ENCODE assay signal across 17 cellular contexts in the genomic region with DNA sequence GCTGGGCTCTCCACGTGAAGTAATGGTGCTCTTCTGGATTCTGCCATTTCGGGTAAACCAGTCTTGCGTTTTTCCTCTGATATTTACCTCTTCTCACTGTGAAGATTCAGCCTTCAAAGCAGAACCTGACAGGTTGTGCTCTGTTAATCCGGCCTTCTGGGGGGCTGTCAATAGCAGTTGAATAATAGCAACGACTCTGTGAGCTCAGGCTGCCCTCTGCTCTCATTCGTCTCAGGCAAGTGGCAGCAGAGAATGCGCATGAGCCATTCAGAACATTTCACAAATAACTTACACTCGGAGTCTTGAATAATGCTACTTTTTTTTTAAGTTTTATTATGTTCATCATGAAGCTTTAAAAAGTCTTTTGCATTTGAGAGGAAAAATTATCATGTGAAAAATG.
DNase-seq lines count a peak whose midpoint lies in the region; ATAC-seq and TF ChIP-seq lines count a peak whose summit lies in the region.
"Had no signal": no experiment of that assay in that cellular context is flagged by ENCODE, and none has a peak within 500 bp of the region (broad histone marks: within the 10 kb centered on the region; RNA-seq: fewer than 3 reads in every experiment).

No MANE protein-coding gene starts in this region.

- CTCF ChIA-PET in CD8-positive, alpha-beta memory T cell (lab: Charles Lee) = no interaction called here

- H2AFZ ChIP-seq in GM23338 = no peak overlapping the region
- H2AFZ ChIP-seq in OCI-LY1 (ENCODE audit: low read length) = peak overlapping the region; percentile 84; the same call in 1 of the 2 replicates

- H3K4me2 ChIP-seq in GM23338 = peak overlapping the region; percentile 46
- H3K4me2 ChIP-seq in OCI-LY1 (ENCODE audit: low read length) = peak overlapping the region; percentile 29

- H3K79me2 ChIP-seq in GM23338 (replicated peaks; ENCODE audit: insufficient read depth) = no peaks in the 10 kb centered on the region
- H3K79me2 ChIP-seq in OCI-LY1 (ENCODE audit: insufficient read depth, low read length) = no peaks in the 10 kb centered on the region

- no peaks in the 10 kb centered on the region; the same call in 2 of the 3 replicates for H3K9me3 Mint-ChIP-seq in GM23338
- no peaks in the 10 kb centered on the region for H3K9me3 Mint-ChIP-seq in endodermal cell
- no peaks in the 10 kb centered on the region for H3K9me3 Mint-ChIP-seq in nephron progenitor cell
- peaks cover 2 to 12% (median 10%) of the 10 kb centered on the region in 5 donors for H3K9me3 Mint-ChIP-seq in CD8-positive, alpha-beta memory T cell
- H3K9me3 Mint-ChIP-seq: HFFc6 had no signal

- H3K9me2 ChIP-seq in GM23338 (ENCODE audit: insufficient read depth) (no peaks in the 10 kb centered on the region), OCI-LY1 (ENCODE audit: low read depth, low read length) (no peaks in the 10 kb centered on the region)

- WGBS in endodermal cell (ENCODE audit: insufficient coverage in 1 of 2, insufficient read length in 1 of 2), 2 experiments = 25 to 32% methylated on average over 5 to 8 of the region's 8 CpGs

- POLR2A ChIA-PET in CD8-positive, alpha-beta memory T cell (lab: Charles Lee) = no interaction called here

- H3K27me3 Mint-ChIP-seq in GM23338 (ENCODE audit: insufficient read depth, low read depth, poor library complexity) (no peaks in the 10 kb centered on the region), endodermal cell (ENCODE audit: insufficient read depth) (no peaks in the 10 kb centered on the region), nephron progenitor cell (ENCODE audit: low read depth, poor library complexity) (peaks cover 5% of the 10 kb centered on the region)
- no peaks in the 10 kb centered on the region for H3K27me3 Mint-ChIP-seq in CD8-positive, alpha-beta memory T cell

- H3K9me3 ChIP-seq in OCI-LY1 (ENCODE audit: low read length) = no peaks in the 10 kb centered on the region; the same call in 1 of the 2 replicates
- H3K9me3 ChIP-seq in endodermal cell (ENCODE audit: control insufficient read depth, low read length) = no peaks in the 10 kb centered on the region
- no peaks in the 10 kb centered on the region for H3K9me3 ChIP-seq in CD8-positive, alpha-beta memory T cell (ENCODE audit: low read length)

- peak; percentile 34 for DNase-seq in GM23338 (ENCODE audit: low spot score)
- peak; percentile 57 for DNase-seq in endodermal cell
- DNase-seq in nephron progenitor cell = peak; percentile 17
- DNase-seq in SHP77 treated with DMSO at 0.1 percent for 48 hours (lab: John Stamatoyannopoulos, UW) = no peak
- no peak for DNase-seq in CD8-positive, alpha-beta memory T cell
- no peak for DNase-seq in inferior parietal cortex (ENCODE audit: extremely low spot score)
- DNase-seq: Calu3; CD8-positive, alpha-beta T cell; DMS 273 treated with DMSO at 0.1 percent for 48 hours; GOT3; HCEC 1CT; HFFc6 had no signal

- peaks cover 11% of the 10 kb centered on the region for H3K4me1 ChIP-seq in GM23338 (ENCODE audit: insufficient read depth)
- peaks cover 29% of the 10 kb centered on the region for H3K4me1 ChIP-seq in OCI-LY1 (ENCODE audit: insufficient read depth, low read length, severe bottlenecking)
- H3K4me1 ChIP-seq in endodermal cell (ENCODE audit: control insufficient read depth, insufficient read depth, low read length) = no peaks in the 10 kb centered on the region
- H3K4me1 ChIP-seq in CD8-positive, alpha-beta memory T cell (ENCODE audit: insufficient read depth, low read length) = no peaks in the 10 kb centered on the region

- H3F3A ChIP-seq in GM23338 (replicated peaks; ENCODE audit: low read depth) = no peaks in the 10 kb centered on the region; the same call in 1 of the 2 replicates
- H3F3A ChIP-seq in OCI-LY1 (ENCODE audit: insufficient read depth, low read length) = 0 out of 2 replicates have a peak, but pooled peaks cover 3% of the 10 kb centered on the region

- H3K27me3 ChIP-seq in GM23338 (ENCODE audit: insufficient read depth) = no peaks in the 10 kb centered on the region
- no peaks in the 10 kb centered on the region for H3K27me3 ChIP-seq in OCI-LY1 (ENCODE audit: insufficient read depth, low read length)
- no peaks in the 10 kb centered on the region for H3K27me3 ChIP-seq in endodermal cell (ENCODE audit: control insufficient read depth, insufficient read depth, low read length, poor library complexity, severe bottlenecking)
- no peaks in the 10 kb centered on the region for H3K27me3 ChIP-seq in CD8-positive, alpha-beta memory T cell (ENCODE audit: insufficient read depth, low read length, poor library complexity, severe bottlenecking)

- no peaks in the 10 kb centered on the region for H4K20me1 ChIP-seq in GM23338 (replicated peaks; ENCODE audit: insufficient read depth)
- no peaks in the 10 kb centered on the region for H4K20me1 ChIP-seq in OCI-LY1 (ENCODE audit: insufficient read depth, low read length)

- no peaks in the 10 kb centered on the region for H3K36me3 Mint-ChIP-seq in GM23338 (ENCODE audit: low read depth)
- no peaks in the 10 kb centered on the region for H3K36me3 Mint-ChIP-seq in endodermal cell (ENCODE audit: low read depth)
- H3K36me3 Mint-ChIP-seq in nephron progenitor cell (ENCODE audit: low read depth) = no peaks in the 10 kb centered on the region
- peaks cover 0 to 4% (median 0%) of the 10 kb centered on the region in 3 donors for H3K36me3 Mint-ChIP-seq in CD8-positive, alpha-beta memory T cell
- H3K36me3 Mint-ChIP-seq: CD14-positive monocyte; CD8-positive, alpha-beta T cell had no signal

- H3K36me3 ChIP-seq in GM23338 (ENCODE audit: insufficient read depth) (no peaks in the 10 kb centered on the region), OCI-LY1 (ENCODE audit: insufficient read depth, low read length) (no peaks in the 10 kb centered on the region), endodermal cell (ENCODE audit: control insufficient read depth, insufficient read depth, low read length) (no peaks in the 10 kb centered on the region)
- no peaks in the 10 kb centered on the region for H3K36me3 ChIP-seq in CD8-positive, alpha-beta memory T cell (ENCODE audit: insufficient read depth, low read length)

- peak; percentile 82 for ATAC-seq in GM23338
- ATAC-seq in GM19351 (IDR thresholded peaks at IDR 0.05; ENCODE audit: unreplicated experiment) = no peak
- ATAC-seq: CD8-positive, alpha-beta T cell; HepG2 had no signal

- H3K4me1 Mint-ChIP-seq in GM23338 (peaks cover 23% of the 10 kb centered on the region), endodermal cell (no peaks in the 10 kb centered on the region), nephron progenitor cell (peaks cover 18% of the 10 kb centered on the region)
- no peaks in the 10 kb centered on the region for H3K4me1 Mint-ChIP-seq in CD8-positive, alpha-beta memory T cell
- H3K4me1 Mint-ChIP-seq: CD14-positive monocyte had no signal

- H3K4me3 Mint-ChIP-seq in GM23338 = no peak overlapping the region
- no peak overlapping the region for H3K4me3 Mint-ChIP-seq in endodermal cell
- no peak overlapping the region for H3K4me3 Mint-ChIP-seq in nephron progenitor cell
- no peak overlapping the region for H3K4me3 Mint-ChIP-seq in CD8-positive, alpha-beta memory T cell
- H3K4me3 Mint-ChIP-seq: CD14-positive monocyte; CD8-positive, alpha-beta T cell; HFFc6 had no signal

- H3K27ac ChIP-seq in GM23338 (ENCODE audit: low read depth) (no peak overlapping the region), OCI-LY1 (ENCODE audit: low read depth, low read length, poor library complexity, severe bottlenecking) (peak overlapping the region; percentile 54), endodermal cell (ENCODE audit: low read depth, low read length) (no peak overlapping the region)
- no peak overlapping the region for H3K27ac ChIP-seq in CD8-positive, alpha-beta memory T cell (ENCODE audit: low read depth, low read length)
- H3K27ac ChIP-seq: 22Rv1 had no signal

- H3K4me3 ChIP-seq in GM23338 (no peak overlapping the region), OCI-LY1 (ENCODE audit: low read depth, low read length, poor library complexity, severe bottlenecking) (no peak overlapping the region), endodermal cell (ENCODE audit: low read length) (no peak overlapping the region)
- H3K4me3 ChIP-seq in CD8-positive, alpha-beta memory T cell (ENCODE audit: low read length) = no peak overlapping the region

- H3K9ac ChIP-seq in OCI-LY1 (ENCODE audit: low read length) (peak overlapping the region; percentile 8; the same call in 1 of the 2 replicates), endodermal cell (ENCODE audit: extremely low read depth, low read length, poor library complexity, severe bottlenecking) (no peak overlapping the region)

- TF ChIP-seq CTCF in GM23338 (conservative IDR thresholded peaks at IDR 0.05; ENCODE audit: low read depth in 2 of 2) (no peak), OCI-LY1 (IDR thresholded peaks at IDR 0.05; ENCODE audit: low read length) (no peak), endodermal cell (conservative IDR thresholded peaks at IDR 0.05) (no peak), nephron progenitor cell (IDR thresholded peaks at IDR 0.05) (no peak)

- H3K27ac Mint-ChIP-seq in GM23338 (no peak overlapping the region), endodermal cell (no peak overlapping the region), nephron progenitor cell (peak overlapping the region; percentile 80)
- H3K27ac Mint-ChIP-seq in CD8-positive, alpha-beta memory T cell = no peak overlapping the region
- H3K27ac Mint-ChIP-seq: CD8-positive, alpha-beta T cell; HFFc6 had no signal

TF ChIP-seq in GM23338, 12 proteins besides CTCF, POLR2A, EP300 and RAD21 (continues in another document):
- TF ChIP-seq ZNF114 (CRISPR knock-in tag; IDR thresholded peaks at IDR 0.05) (no peak), STAT1 (IDR thresholded peaks at IDR 0.05; ENCODE audit: unreplicated experiment) (no peak), NANOG (IDR thresholded peaks at IDR 0.05; ENCODE audit: borderline replicate concordance) (no peak), EZH2phosphoT487 (IDR thresholded peaks at IDR 0.05; ENCODE audit: unreplicated experiment) (no peak), EZH2 (IDR thresholded peaks at IDR 0.05; ENCODE audit: low read depth, unreplicated experiment) (no peak)
- TF ChIP-seq, protein P1, sequence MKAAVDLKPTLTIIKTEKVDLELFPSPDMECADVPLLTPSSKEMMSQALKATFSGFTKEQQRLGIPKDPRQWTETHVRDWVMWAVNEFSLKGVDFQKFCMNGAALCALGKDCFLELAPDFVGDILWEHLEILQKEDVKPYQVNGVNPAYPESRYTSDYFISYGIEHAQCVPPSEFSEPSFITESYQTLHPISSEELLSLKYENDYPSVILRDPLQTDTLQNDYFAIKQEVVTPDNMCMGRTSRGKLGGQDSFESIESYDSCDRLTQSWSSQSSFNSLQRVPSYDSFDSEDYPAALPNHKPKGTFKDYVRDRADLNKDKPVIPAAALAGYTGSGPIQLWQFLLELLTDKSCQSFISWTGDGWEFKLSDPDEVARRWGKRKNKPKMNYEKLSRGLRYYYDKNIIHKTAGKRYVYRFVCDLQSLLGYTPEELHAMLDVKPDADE (IDR thresholded peaks at IDR 0.05) = no peak

Comparison
In these comparisons a context has a peak if more than half of its experiments do, and no peak if none do; other contexts are left out.
1. DNase-seq: peak in GM23338 (single experiment), endodermal cell (single experiment) and nephron progenitor cell (single experiment); none in SHP77 treated with DMSO at 0.1 percent for 48 hours (single experiment), CD8-positive, alpha-beta memory T cell (0 of 5) and inferior parietal cortex (single experiment).